ENCODE assay signal across 8 cellular contexts in the genomic region with DNA sequence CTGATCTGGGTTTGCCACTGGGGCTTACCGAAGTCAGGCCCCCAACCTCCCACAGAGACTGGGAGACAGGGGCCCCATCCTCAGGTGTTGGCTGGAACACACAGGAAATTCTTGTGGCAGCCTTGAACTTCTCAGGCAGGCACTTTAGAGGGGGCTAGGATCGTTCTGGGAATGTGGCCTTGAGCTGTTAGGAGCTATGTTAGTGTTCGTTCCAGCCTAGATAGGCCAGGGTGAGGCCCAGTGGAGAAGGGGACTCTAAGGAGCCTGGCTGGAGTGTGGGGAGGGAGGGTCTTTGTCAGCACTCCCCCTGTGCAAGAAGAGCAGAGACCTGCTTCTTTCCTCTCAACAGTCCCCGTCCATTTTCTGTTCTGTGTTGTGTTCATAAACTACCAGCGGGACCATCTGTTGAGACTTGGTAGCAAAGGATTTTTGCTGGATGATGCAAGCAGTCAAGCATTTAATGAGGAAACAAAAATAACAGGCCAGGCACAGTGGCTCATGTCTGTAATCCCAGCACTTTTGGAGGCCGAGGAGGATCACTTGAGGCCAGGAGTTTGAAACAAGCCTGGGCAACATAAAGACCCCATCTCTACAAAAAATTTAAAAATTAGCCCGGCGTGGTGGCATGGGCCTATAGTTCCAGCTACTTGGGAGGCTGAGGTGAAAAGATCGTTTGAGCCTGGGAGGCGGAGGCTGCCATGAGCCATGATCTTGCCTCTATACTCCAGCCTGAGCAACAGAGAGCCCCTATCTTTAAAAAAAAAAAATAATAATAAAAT. TPM values are rescaled to one million over a fixed set of nuclear protein-coding genes. Genes with fewer than 3 reads are reported as not detected.
DNase-seq lines count a peak whose midpoint lies in the region; ATAC-seq and TF ChIP-seq lines count a peak whose summit lies in the region.

No MANE protein-coding gene starts in this region.

- ATAC-seq in naive thymus-derived CD8-positive, alpha-beta T cell = no peak
- ATAC-seq in GM21723 (IDR thresholded peaks at IDR 0.05; ENCODE audit: unreplicated experiment) (no peak), GM18511 (IDR thresholded peaks at IDR 0.05; ENCODE audit: unreplicated experiment) (no peak)

- CTCF ChIA-PET in A673 (lab: Charles Lee) = interaction anchor here (2.9 kb wide), 1 partner anchor 212 kb away, joined by 22 read pairs; no protein-coding TSS in a partner anchor

- peak overlapping the region; percentile 86 for H3K27ac Mint-ChIP-seq in endothelial cell (ENCODE audit: unreplicated experiment)
- H3K27ac Mint-ChIP-seq in naive thymus-derived CD8-positive, alpha-beta T cell = peak overlapping the region; percentile 91 to 98 (median 96)

- peaks cover 2% of the 10 kb centered on the region for H3K36me3 ChIP-seq in A673 (ENCODE audit: insufficient read depth, low read length, poor library complexity, severe bottlenecking)
- peaks cover 3% of the 10 kb centered on the region for H3K36me3 ChIP-seq in SJCRH30

- peaks cover 34% of the 10 kb centered on the region for H3K4me1 Mint-ChIP-seq in endothelial cell (ENCODE audit: unreplicated experiment)
- H3K4me1 Mint-ChIP-seq in naive thymus-derived CD8-positive, alpha-beta T cell = peaks cover 22 to 66% (median 52%) of the 10 kb centered on the region in 4 donors

- POLR2A ChIA-PET in A673 (lab: Charles Lee; ENCODE audit: low non-redundant PET) = interaction anchor here (0.8 kb wide), 1 partner anchor 13 kb away, joined by 3 read pairs; no protein-coding TSS in a partner anchor
- POLR2A ChIA-PET in naive thymus-derived CD8-positive, alpha-beta T cell (lab: Charles Lee) = interaction anchor here (0.7 to 0.8 kb wide), 2 partner anchors 78 to 212 kb away, joined by 3 to 4 read pairs; partner anchors contain the start of gene TANGO2

- H3K27ac ChIP-seq in A673 (ENCODE audit: low read depth, low read length, poor library complexity, severe bottlenecking) (peak overlapping the region; percentile 98), SJCRH30 (peak overlapping the region; percentile 95)

- peaks cover 6% of the 10 kb centered on the region for H3K36me3 Mint-ChIP-seq in endothelial cell (ENCODE audit: low read depth, unreplicated experiment)
- H3K36me3 Mint-ChIP-seq in naive thymus-derived CD8-positive, alpha-beta T cell = peaks cover 0 to 2% (median 1%) of the 10 kb centered on the region in 3 donors

- intact Hi-C loops in A673 (cut with micrococcal nuclease; ENCODE audit: unreplicated experiment) = no loop called here

- no peaks in the 10 kb centered on the region for H3K9me3 ChIP-seq in A673 (ENCODE audit: low read depth, low read length, poor library complexity, severe bottlenecking)
- no peaks in the 10 kb centered on the region for H3K9me3 ChIP-seq in SJCRH30 (replicated peaks)

- no TSS peak for BruUV-seq in A673 (replicated peaks; lab: Mats Ljungman, UMichigan)

- H3K4me3 Mint-ChIP-seq in endothelial cell (ENCODE audit: unreplicated experiment) = peak overlapping the region; percentile 97
- H3K4me3 Mint-ChIP-seq in naive thymus-derived CD8-positive, alpha-beta T cell = peak overlapping the region; percentile 89 to 98 (median 92)

- peak overlapping the region; percentile 81 for H3K4me3 ChIP-seq in A673 (ENCODE audit: low read depth, low read length, poor library complexity, severe bottlenecking)
- peak overlapping the region; percentile 95 for H3K4me3 ChIP-seq in SJCRH30

- H3K4me1 ChIP-seq in A673 (ENCODE audit: insufficient read depth, low read length, poor library complexity, severe bottlenecking) = peaks cover 35% of the 10 kb centered on the region
- peaks cover 11% of the 10 kb centered on the region for H3K4me1 ChIP-seq in SJCRH30

- H3K27me3 Mint-ChIP-seq in endothelial cell (ENCODE audit: unreplicated experiment) = peaks cover 7% of the 10 kb centered on the region
- no peaks in the 10 kb centered on the region for H3K27me3 Mint-ChIP-seq in naive thymus-derived CD8-positive, alpha-beta T cell

- peak; percentile 72 for DNase-seq in A673 (ENCODE audit: low spot score)
- DNase-seq in HCEC 1CT = peak; percentile 84
- peak; percentile 72 to 85 for DNase-seq in SJCRH30
- no peak for DNase-seq in endothelial cell (ENCODE audit: low spot score)
- DNase-seq in naive thymus-derived CD8-positive, alpha-beta T cell = no peak
- DNase-seq in NCI-H526 (lab: John Stamatoyannopoulos, UW) = no peak

- TF ChIP-seq CTCF in A673 (conservative IDR thresholded peaks at IDR 0.05; ENCODE audit: low read depth, low read length) = no peak
- TF ChIP-seq CTCF in endothelial cell (IDR thresholded peaks at IDR 0.05; ENCODE audit: unreplicated experiment) = no peak

- H3K27me3 ChIP-seq in A673 (replicated peaks; ENCODE audit: insufficient read depth, low read depth, low read length, poor library complexity) = no peaks in the 10 kb centered on the region
- no peaks in the 10 kb centered on the region for H3K27me3 ChIP-seq in SJCRH30

- no peaks in the 10 kb centered on the region for H3K9me3 Mint-ChIP-seq in endothelial cell (ENCODE audit: unreplicated experiment)
- H3K9me3 Mint-ChIP-seq in naive thymus-derived CD8-positive, alpha-beta T cell = peaks cover 0 to 3% (median 0%) of the 10 kb centered on the region in 9 donors

RNA-seq across cellular contexts. Expression of gene TXNRD2, which starts 1.5 kb away (rescaled TPM):
- total RNA-seq in A673 (2021) (25.2 and 32.6 TPM in 2 replicates), endothelial cell (ENCODE audit: unreplicated experiment) (23.0 TPM)
- total RNA-seq in SJCRH30 (2014; rRNA removed; shearing (Covaris generic)) = 17.0 and 17.2 TPM in 2 replicates
- total RNA-seq in naive thymus-derived CD8-positive, alpha-beta T cell = 10 to 100 TPM; 33.4 to 33.8 TPM
- 10 to 100 TPM in 2 of 3 donors, 1 to 10 TPM in 1; 6.5 to 14.9 (median 10.6) TPM for polyA plus RNA-seq in naive thymus-derived CD8-positive, alpha-beta T cell

RNA-seq across cellular contexts. Expression of gene COMT, which starts 1.5 kb away (rescaled TPM):
- total RNA-seq in A673 (2021) = 87.8 and 98.6 TPM in 2 replicates
- 69.2 and 74.6 TPM in 2 replicates for total RNA-seq in SJCRH30 (2014; rRNA removed; shearing (Covaris generic))
- total RNA-seq in endothelial cell (ENCODE audit: unreplicated experiment) = 49.0 TPM
- total RNA-seq in naive thymus-derived CD8-positive, alpha-beta T cell = 10 to 100 TPM; 40.7 to 43.0 TPM
- 10 to 100 TPM; 92.1 to 97.2 (median 92.6) TPM for polyA plus RNA-seq in naive thymus-derived CD8-positive, alpha-beta T cell

Comparison
In these comparisons a context has a peak if more than half of its experiments do, and no peak if none do; other contexts are left out.
1. DNase-seq: peak in A673 (single experiment), HCEC 1CT (single experiment) and SJCRH30 (2 of 2); none in endothelial cell (single experiment), naive thymus-derived CD8-positive, alpha-beta T cell (0 of 10) and NCI-H526 (0 of 2).